1 cellular context compared by ENCODE assay signal in genomic region chr6:42745638-42746451, GRCh38.
TF ChIP-seq lines count a peak whose summit lies in the region.

A gene with protein sequence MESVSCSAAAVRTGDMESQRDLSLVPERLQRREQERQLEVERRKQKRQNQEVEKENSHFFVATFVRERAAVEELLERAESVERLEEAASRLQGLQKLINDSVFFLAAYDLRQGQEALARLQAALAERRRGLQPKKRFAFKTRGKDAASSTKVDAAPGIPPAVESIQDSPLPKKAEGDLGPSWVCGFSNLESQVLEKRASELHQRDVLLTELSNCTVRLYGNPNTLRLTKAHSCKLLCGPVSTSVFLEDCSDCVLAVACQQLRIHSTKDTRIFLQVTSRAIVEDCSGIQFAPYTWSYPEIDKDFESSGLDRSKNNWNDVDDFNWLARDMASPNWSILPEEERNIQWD (minus strand): TSS chr6:42746103. CDS start chr6:42746073, 30 bp downstream.

TF ChIP-seq in HepG2, 621 proteins besides CTCF, POLR2A, EP300 and RAD21 (continued from another document and continues in another):
- TF ChIP-seq, protein P1, sequence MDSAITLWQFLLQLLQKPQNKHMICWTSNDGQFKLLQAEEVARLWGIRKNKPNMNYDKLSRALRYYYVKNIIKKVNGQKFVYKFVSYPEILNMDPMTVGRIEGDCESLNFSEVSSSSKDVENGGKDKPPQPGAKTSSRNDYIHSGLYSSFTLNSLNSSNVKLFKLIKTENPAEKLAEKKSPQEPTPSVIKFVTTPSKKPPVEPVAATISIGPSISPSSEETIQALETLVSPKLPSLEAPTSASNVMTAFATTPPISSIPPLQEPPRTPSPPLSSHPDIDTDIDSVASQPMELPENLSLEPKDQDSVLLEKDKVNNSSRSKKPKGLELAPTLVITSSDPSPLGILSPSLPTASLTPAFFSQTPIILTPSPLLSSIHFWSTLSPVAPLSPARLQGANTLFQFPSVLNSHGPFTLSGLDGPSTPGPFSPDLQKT (CRISPR knock-in tag; IDR thresholded peaks at IDR 0.05; ENCODE audit: borderline replicate concordance) = 0 out of 2 replicates have a peak, but pooled peaks have one; percentile 62
- TF ChIP-seq SAFB2 (CRISPR knock-in tag; IDR thresholded peaks at IDR 0.05; ENCODE audit: borderline replicate concordance, low read depth) (no peak), ZNF124 (CRISPR knock-in tag; IDR thresholded peaks at IDR 0.05) (0 out of 2 replicates have a peak, but pooled peaks have one; percentile 68), ZNF773 (CRISPR knock-in tag; IDR thresholded peaks at IDR 0.05; ENCODE audit: borderline replicate concordance) (no peak), ONECUT2 (CRISPR knock-in tag; IDR thresholded peaks at IDR 0.05) (no peak), ZFP1 (CRISPR knock-in tag; IDR thresholded peaks at IDR 0.05) (no peak), HNRNPL (IDR thresholded peaks at IDR 0.05; ENCODE audit: low read depth, low read length) (no peak), ERF (CRISPR knock-in tag; IDR thresholded peaks at IDR 0.05) (peak; percentile 79), ZNF557 (CRISPR knock-in tag; IDR thresholded peaks at IDR 0.05) (no peak), FOSL1 (CRISPR knock-in tag; IDR thresholded peaks at IDR 0.05; ENCODE audit: borderline replicate concordance) (peak; percentile 41; the same call in 1 of the 2 replicates), ZNF724P (CRISPR knock-in tag; IDR thresholded peaks at IDR 0.05; ENCODE audit: borderline replicate concordance) (no peak), PCBP1 (IDR thresholded peaks at IDR 0.05; ENCODE audit: borderline replicate concordance, low read depth, low read length) (no peak), ATM (IDR thresholded peaks at IDR 0.05; ENCODE audit: borderline replicate concordance) (no peak), ZUFSP (CRISPR knock-in tag; IDR thresholded peaks at IDR 0.05; ENCODE audit: borderline replicate concordance) (0 out of 2 replicates have a peak, but pooled peaks have one; percentile 79), SALL1 (CRISPR knock-in tag; IDR thresholded peaks at IDR 0.05) (peak; percentile 75), GRHL1 (CRISPR knock-in tag; conservative IDR thresholded peaks at IDR 0.05) (no peak), ZNF589 (CRISPR knock-in tag; conservative IDR thresholded peaks at IDR 0.05) (no peak), ZNF256 (CRISPR knock-in tag; conservative IDR thresholded peaks at IDR 0.05) (peak; percentile 75; the same call in 1 of the 2 replicates), DNMT1 (CRISPR knock-in tag; IDR thresholded peaks at IDR 0.05) (no peak), FOXO1 (CRISPR knock-in tag; IDR thresholded peaks at IDR 0.05) (peak; percentile 46), ZNF441 (CRISPR knock-in tag; IDR thresholded peaks at IDR 0.05; ENCODE audit: borderline replicate concordance) (peak; percentile 61; the same call in 1 of the 2 replicates), TGIF2 (CRISPR knock-in tag; IDR thresholded peaks at IDR 0.05) (peak; percentile 96), ZNF766 (CRISPR knock-in tag; IDR thresholded peaks at IDR 0.05; ENCODE audit: borderline replicate concordance) (peak; percentile 83; the same call in 1 of the 2 replicates), XRCC5 (optimal IDR thresholded peaks at IDR 0.05; ENCODE audit: low read length) (no peak), ZNF678 (CRISPR knock-in tag; IDR thresholded peaks at IDR 0.05) (0 out of 2 replicates have a peak, but pooled peaks have one; percentile 50), U2AF1 (optimal IDR thresholded peaks at IDR 0.05; ENCODE audit: low read depth, low read length) (peak; percentile 85), ZNF660 (CRISPR knock-in tag; IDR thresholded peaks at IDR 0.05; ENCODE audit: borderline replicate concordance, low read depth) (no peak), REPIN1 (CRISPR knock-in tag; IDR thresholded peaks at IDR 0.05; ENCODE audit: borderline replicate concordance, low read depth) (peak; percentile 70; the same call in 1 of the 2 replicates), RBM22 (optimal IDR thresholded peaks at IDR 0.05; ENCODE audit: low read length) (peak; percentile 38), ZNF782 (CRISPR knock-in tag; IDR thresholded peaks at IDR 0.05; ENCODE audit: borderline replicate concordance) (no peak), FOXK1 (CRISPR knock-in tag; IDR thresholded peaks at IDR 0.05; ENCODE audit: borderline replicate concordance, low read depth) (peak; percentile 32; the same call in 1 of the 2 replicates), NR2F6 (IDR thresholded peaks at IDR 0.05) (no peak), NR2F6 (CRISPR knock-in tag; IDR thresholded peaks at IDR 0.05) (peak; percentile 6; the same call in 1 of the 2 replicates), SP2 (CRISPR knock-in tag; IDR thresholded peaks at IDR 0.05) (peak; percentile 43; the same call in 1 of the 2 replicates), SMAD1 (CRISPR knock-in tag; IDR thresholded peaks at IDR 0.05; ENCODE audit: borderline replicate concordance, low read depth) (no peak; the same call in 1 of the 2 replicates), ZNF160 (CRISPR knock-in tag; IDR thresholded peaks at IDR 0.05) (0 out of 2 replicates have a peak, but pooled peaks have one; percentile 32), SALL2 (CRISPR knock-in tag; IDR thresholded peaks at IDR 0.05) (peak; percentile 81; the same call in 1 of the 2 replicates), ZGPAT (CRISPR knock-in tag; IDR thresholded peaks at IDR 0.05) (no peak; the same call in 1 of the 2 replicates)
- TF ChIP-seq, protein P2, sequence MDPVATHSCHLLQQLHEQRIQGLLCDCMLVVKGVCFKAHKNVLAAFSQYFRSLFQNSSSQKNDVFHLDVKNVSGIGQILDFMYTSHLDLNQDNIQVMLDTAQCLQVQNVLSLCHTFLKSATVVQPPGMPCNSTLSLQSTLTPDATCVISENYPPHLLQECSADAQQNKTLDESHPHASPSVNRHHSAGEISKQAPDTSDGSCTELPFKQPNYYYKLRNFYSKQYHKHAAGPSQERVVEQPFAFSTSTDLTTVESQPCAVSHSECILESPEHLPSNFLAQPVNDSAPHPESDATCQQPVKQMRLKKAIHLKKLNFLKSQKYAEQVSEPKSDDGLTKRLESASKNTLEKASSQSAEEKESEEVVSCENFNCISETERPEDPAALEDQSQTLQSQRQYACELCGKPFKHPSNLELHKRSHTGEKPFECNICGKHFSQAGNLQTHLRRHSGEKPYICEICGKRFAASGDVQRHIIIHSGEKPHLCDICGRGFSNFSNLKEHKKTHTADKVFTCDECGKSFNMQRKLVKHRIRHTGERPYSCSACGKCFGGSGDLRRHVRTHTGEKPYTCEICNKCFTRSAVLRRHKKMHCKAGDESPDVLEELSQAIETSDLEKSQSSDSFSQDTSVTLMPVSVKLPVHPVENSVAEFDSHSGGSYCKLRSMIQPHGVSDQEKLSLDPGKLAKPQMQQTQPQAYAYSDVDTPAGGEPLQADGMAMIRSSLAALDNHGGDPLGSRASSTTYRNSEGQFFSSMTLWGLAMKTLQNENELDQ (CRISPR knock-in tag; IDR thresholded peaks at IDR 0.05; ENCODE audit: borderline replicate concordance) = peak; percentile 70; the same call in 1 of the 2 replicates
- TF ChIP-seq, protein P3, sequence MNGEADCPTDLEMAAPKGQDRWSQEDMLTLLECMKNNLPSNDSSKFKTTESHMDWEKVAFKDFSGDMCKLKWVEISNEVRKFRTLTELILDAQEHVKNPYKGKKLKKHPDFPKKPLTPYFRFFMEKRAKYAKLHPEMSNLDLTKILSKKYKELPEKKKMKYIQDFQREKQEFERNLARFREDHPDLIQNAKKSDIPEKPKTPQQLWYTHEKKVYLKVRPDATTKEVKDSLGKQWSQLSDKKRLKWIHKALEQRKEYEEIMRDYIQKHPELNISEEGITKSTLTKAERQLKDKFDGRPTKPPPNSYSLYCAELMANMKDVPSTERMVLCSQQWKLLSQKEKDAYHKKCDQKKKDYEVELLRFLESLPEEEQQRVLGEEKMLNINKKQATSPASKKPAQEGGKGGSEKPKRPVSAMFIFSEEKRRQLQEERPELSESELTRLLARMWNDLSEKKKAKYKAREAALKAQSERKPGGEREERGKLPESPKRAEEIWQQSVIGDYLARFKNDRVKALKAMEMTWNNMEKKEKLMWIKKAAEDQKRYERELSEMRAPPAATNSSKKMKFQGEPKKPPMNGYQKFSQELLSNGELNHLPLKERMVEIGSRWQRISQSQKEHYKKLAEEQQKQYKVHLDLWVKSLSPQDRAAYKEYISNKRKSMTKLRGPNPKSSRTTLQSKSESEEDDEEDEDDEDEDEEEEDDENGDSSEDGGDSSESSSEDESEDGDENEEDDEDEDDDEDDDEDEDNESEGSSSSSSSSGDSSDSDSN (CRISPR knock-in tag; IDR thresholded peaks at IDR 0.05) = peak; percentile 67; the same call in 1 of the 2 replicates
- TF ChIP-seq, protein P4, sequence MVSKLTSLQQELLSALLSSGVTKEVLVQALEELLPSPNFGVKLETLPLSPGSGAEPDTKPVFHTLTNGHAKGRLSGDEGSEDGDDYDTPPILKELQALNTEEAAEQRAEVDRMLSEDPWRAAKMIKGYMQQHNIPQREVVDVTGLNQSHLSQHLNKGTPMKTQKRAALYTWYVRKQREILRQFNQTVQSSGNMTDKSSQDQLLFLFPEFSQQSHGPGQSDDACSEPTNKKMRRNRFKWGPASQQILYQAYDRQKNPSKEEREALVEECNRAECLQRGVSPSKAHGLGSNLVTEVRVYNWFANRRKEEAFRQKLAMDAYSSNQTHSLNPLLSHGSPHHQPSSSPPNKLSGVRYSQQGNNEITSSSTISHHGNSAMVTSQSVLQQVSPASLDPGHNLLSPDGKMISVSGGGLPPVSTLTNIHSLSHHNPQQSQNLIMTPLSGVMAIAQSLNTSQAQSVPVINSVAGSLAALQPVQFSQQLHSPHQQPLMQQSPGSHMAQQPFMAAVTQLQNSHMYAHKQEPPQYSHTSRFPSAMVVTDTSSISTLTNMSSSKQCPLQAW (CRISPR knock-in tag; IDR thresholded peaks at IDR 0.05) = peak; percentile 64; the same call in 1 of the 2 replicates
- TF ChIP-seq, protein P5, sequence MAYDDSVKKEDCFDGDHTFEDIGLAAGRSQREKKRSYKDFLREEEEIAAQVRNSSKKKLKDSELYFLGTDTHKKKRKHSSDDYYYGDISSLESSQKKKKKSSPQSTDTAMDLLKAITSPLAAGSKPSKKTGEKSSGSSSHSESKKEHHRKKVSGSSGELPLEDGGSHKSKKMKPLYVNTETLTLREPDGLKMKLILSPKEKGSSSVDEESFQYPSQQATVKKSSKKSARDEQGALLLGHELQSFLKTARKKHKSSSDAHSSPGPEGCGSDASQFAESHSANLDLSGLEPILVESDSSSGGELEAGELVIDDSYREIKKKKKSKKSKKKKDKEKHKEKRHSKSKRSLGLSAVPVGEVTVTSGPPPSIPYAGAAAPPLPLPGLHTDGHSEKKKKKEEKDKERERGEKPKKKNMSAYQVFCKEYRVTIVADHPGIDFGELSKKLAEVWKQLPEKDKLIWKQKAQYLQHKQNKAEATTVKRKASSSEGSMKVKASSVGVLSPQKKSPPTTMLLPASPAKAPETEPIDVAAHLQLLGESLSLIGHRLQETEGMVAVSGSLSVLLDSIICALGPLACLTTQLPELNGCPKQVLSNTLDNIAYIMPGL (CRISPR knock-in tag; IDR thresholded peaks at IDR 0.05; ENCODE audit: borderline replicate concordance in 1 of 2, low read depth in 1 of 2) = peak; percentile 74 to 81; a peak in 3 of 4 replicates
- TF ChIP-seq, protein P6, sequence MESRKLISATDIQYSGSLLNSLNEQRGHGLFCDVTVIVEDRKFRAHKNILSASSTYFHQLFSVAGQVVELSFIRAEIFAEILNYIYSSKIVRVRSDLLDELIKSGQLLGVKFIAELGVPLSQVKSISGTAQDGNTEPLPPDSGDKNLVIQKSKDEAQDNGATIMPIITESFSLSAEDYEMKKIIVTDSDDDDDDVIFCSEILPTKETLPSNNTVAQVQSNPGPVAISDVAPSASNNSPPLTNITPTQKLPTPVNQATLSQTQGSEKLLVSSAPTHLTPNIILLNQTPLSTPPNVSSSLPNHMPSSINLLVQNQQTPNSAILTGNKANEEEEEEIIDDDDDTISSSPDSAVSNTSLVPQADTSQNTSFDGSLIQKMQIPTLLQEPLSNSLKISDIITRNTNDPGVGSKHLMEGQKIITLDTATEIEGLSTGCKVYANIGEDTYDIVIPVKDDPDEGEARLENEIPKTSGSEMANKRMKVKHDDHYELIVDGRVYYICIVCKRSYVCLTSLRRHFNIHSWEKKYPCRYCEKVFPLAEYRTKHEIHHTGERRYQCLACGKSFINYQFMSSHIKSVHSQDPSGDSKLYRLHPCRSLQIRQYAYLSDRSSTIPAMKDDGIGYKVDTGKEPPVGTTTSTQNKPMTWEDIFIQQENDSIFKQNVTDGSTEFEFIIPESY (CRISPR knock-in tag; IDR thresholded peaks at IDR 0.05) = no peak
